ENCODE assay signal across 25 cellular contexts in genomic region chr1:175765293-175765692, GRCh38. TPM values are rescaled to one million over a fixed set of nuclear protein-coding genes. Genes with fewer than 3 reads are reported as not detected.
A peak's percentile ranks its signal among the peaks of the same experiment; 100 is the strongest.
DNase-seq lines count a peak whose midpoint lies in the region; ATAC-seq, FAIRE-seq and TF ChIP-seq lines count a peak whose summit lies in the region.
"Had no signal": no experiment of that assay in that cellular context is flagged by ENCODE, and none has a peak within 500 bp of the region (broad histone marks: within the 10 kb centered on the region; RNA-seq: fewer than 3 reads in every experiment).

No MANE protein-coding gene starts in this region.

- H2BK12ac ChIP-seq in H9 (ENCODE audit: insufficient read length, low read depth, low read length) = no peak overlapping the region

- H2BK5ac ChIP-seq in H9 (ENCODE audit: insufficient read length, low read length) = no peak overlapping the region

- H3K18ac ChIP-seq in H9 (ENCODE audit: insufficient read length, low read depth, low read length) = no peak overlapping the region

- no peak overlapping the region for H4K91ac ChIP-seq in H9 (ENCODE audit: insufficient read length, low read depth, low read length)

- no peak overlapping the region for H3T11ph ChIP-seq in H9 (ENCODE audit: low read length)

- H3K9ac ChIP-seq in H9 (ENCODE audit: extremely low read depth, insufficient read length, low read length) = no peak overlapping the region
- H3K9ac ChIP-seq: BLaER1 treated with 17β-estradiol and CSF1 and Interleukin-3, amounts not matched to agents 10 nM and 100 nM had no signal

- no peak for TF ChIP-seq CTCF in H9 (conservative IDR thresholded peaks at IDR 0.05)
- TF ChIP-seq CTCF in coronary artery (IDR thresholded peaks at IDR 0.05) = no peak

- H4K5ac ChIP-seq in H9 (ENCODE audit: insufficient read length, low read depth, low read length) = peak overlapping the region; percentile 93

- no peak overlapping the region for H3K14ac ChIP-seq in H9 (ENCODE audit: insufficient read depth, low read length)

- peak; percentile 95 for FAIRE-seq in HTR-8/SVneo (lab: Jason Lieb, UNC)
- FAIRE-seq in urothelium cell line (lab: Jason Lieb, UNC) = peak; percentile 96
- FAIRE-seq: A549, D721Med, GM12878, H54 had no signal

- H3K23ac ChIP-seq in H9 (ENCODE audit: insufficient read length, low read depth, low read length) = no peak overlapping the region

- peak overlapping the region; percentile 92 for H4K8ac ChIP-seq in H9 (replicated peaks; ENCODE audit: insufficient read length, low read depth, low read length)

- no peak overlapping the region for H3K4me3 ChIP-seq in coronary artery
- H3K4me3 ChIP-seq: A549; BLaER1 treated with 17β-estradiol and CSF1 and Interleukin-3, amounts not matched to agents 10 nM and 100 nM; GM12878; GM23338 had no signal

- no peaks in the 10 kb centered on the region for H3K36me3 Mint-ChIP-seq in H9 (ENCODE audit: insufficient read depth in 1 of 3, low read depth in 3 of 3)
- H3K36me3 Mint-ChIP-seq: CD14-positive monocyte; CD8-positive, alpha-beta memory T cell had no signal

- H2BK20ac ChIP-seq in H9 (ENCODE audit: low read depth, low read length, poor library complexity, severe bottlenecking) = no peak overlapping the region

- no peak overlapping the region for H3K56ac ChIP-seq in H9 (ENCODE audit: insufficient read length, low read depth, low read length)

- DNase-seq in H9 = no peak
- no peak for DNase-seq in HTR-8/SVneo (ENCODE audit: insufficient read length, low spot score)
- peak; percentile 9 for DNase-seq in coronary artery (ENCODE audit: low spot score)
- no peak for DNase-seq in urothelium cell line (ENCODE audit: low spot score)
- DNase-seq in NCI-H1105 treated with DMSO at 0.1 percent for 48 hours (lab: John Stamatoyannopoulos, UW) = no peak
- DNase-seq: 8988T; ACHN; AML-193; BE2C; CD4-positive, alpha-beta T cell; CD8-positive, alpha-beta memory T cell; DMS 273 treated with DMSO at 0.1 percent for 48 hours; DMS79; EL; GDM1; HCEC 1CT had no signal

- peaks cover 36% of the 10 kb centered on the region for H3K27me3 Mint-ChIP-seq in H9 (ENCODE audit: low read depth)

- no peak overlapping the region for H3K27ac Mint-ChIP-seq in H9
- H3K27ac Mint-ChIP-seq: CD14-positive monocyte; CD4-positive, alpha-beta T cell; CD8-positive, alpha-beta memory T cell; GM23338 had no signal

- H3K4me3 Mint-ChIP-seq in H9 = no peak overlapping the region
- H3K4me3 Mint-ChIP-seq: CD14-positive monocyte; CD4-positive, alpha-beta T cell; CD8-positive, alpha-beta memory T cell; GM23338 had no signal

- no peak overlapping the region for H2AFZ ChIP-seq in H9 (ENCODE audit: low read length)
- H2AFZ ChIP-seq: GM23338 had no signal

- ATAC-seq in GM21723 (IDR thresholded peaks at IDR 0.05; ENCODE audit: unreplicated experiment) = no peak
- ATAC-seq in activated CD4-positive, CD25-positive, alpha-beta regulatory T cell treated with anti-CD3 and anti-CD28 coated beads, Interleukin-2, amount 50 U/mL, for 24 hours = no peak
- ATAC-seq: A549, GM12878, GM23338 had no signal

- H2AK5ac ChIP-seq in H9 (ENCODE audit: insufficient read length, low read length) = no peak overlapping the region

- H3K27ac ChIP-seq in H9 (ENCODE audit: insufficient read length, low read depth, low read length) (no peak overlapping the region), coronary artery (no peak overlapping the region)
- H3K27ac ChIP-seq: A549; BLaER1 treated with 17β-estradiol and CSF1 and Interleukin-3, amounts not matched to agents 10 nM and 100 nM had no signal

- H3K27me3 ChIP-seq in H9 (ENCODE audit: insufficient read depth, low read length) = no peaks in the 10 kb centered on the region
- H3K27me3 ChIP-seq: BE2C; BLaER1 treated with 17β-estradiol and CSF1 and Interleukin-3, amounts not matched to agents 10 nM and 100 nM had no signal

- H2BK120ac ChIP-seq in H9 (ENCODE audit: low read depth, low read length, poor library complexity, severe bottlenecking) = no peak overlapping the region

- no peaks in the 10 kb centered on the region for H3K79me1 ChIP-seq in H9 (ENCODE audit: insufficient read depth, low read depth, low read length, poor library complexity, severe bottlenecking)

- H3K9me3 Mint-ChIP-seq in H9 = no peaks in the 10 kb centered on the region
- H3K9me3 Mint-ChIP-seq: CD4-positive, alpha-beta T cell; GM23338 had no signal

- no peaks in the 10 kb centered on the region for H3K9me3 ChIP-seq in H9 (ENCODE audit: control insufficient read depth, low read depth, low read length)
- H3K9me3 ChIP-seq: A549; BE2C; BLaER1 treated with 17β-estradiol and CSF1 and Interleukin-3, amounts not matched to agents 10 nM and 100 nM had no signal

- H3K79me2 ChIP-seq in H9 (ENCODE audit: insufficient read depth, low read length) = no peaks in the 10 kb centered on the region

- no peak overlapping the region for H3K4me2 ChIP-seq in H9 (ENCODE audit: insufficient read depth, insufficient read length, low read length)
- H3K4me2 ChIP-seq: A549; BLaER1 treated with 17β-estradiol and CSF1 and Interleukin-3, amounts not matched to agents 10 nM and 100 nM; GM23338 had no signal

- H2BK15ac ChIP-seq in H9 (ENCODE audit: low read depth, low read length) = no peak overlapping the region

- H3K4ac ChIP-seq in H9 (ENCODE audit: low read depth, low read length) = no peak overlapping the region

- 86% methylated on average over 1 of the region's 2 CpGs for WGBS in H9 (ENCODE audit: extremely low coverage, insufficient read length, low lambda C conversion rate)

- H3K4me1 Mint-ChIP-seq in H9 = peaks cover 5 to 8% of the 10 kb centered on the region in 2 experiments
- H3K4me1 Mint-ChIP-seq: CD14-positive monocyte; CD8-positive, alpha-beta memory T cell had no signal

- peaks cover 4% of the 10 kb centered on the region for H4K20me1 ChIP-seq in H9 (ENCODE audit: control insufficient read depth, insufficient read depth, insufficient read length)
- H4K20me1 ChIP-seq: BLaER1 treated with 17β-estradiol and CSF1 and Interleukin-3, amounts not matched to agents 10 nM and 100 nM had no signal

- no peaks in the 10 kb centered on the region for H3K23me2 ChIP-seq in H9 (ENCODE audit: insufficient read length, low read depth, low read length, poor library complexity, severe bottlenecking)

- H3K4me1 ChIP-seq in H9 (ENCODE audit: insufficient read depth, low read length) = no peaks in the 10 kb centered on the region
- H3K4me1 ChIP-seq: A549; BE2C; BLaER1 treated with 17β-estradiol and CSF1 and Interleukin-3, amounts not matched to agents 10 nM and 100 nM had no signal

RNA-seq across cellular contexts. Expression of gene TNR, which starts 21.9 kb away (rescaled TPM):
- total RNA-seq in H9 (2021) = 0.02 TPM in 1 of 2 replicates, not detected in the other
- total RNA-seq: CD4-positive, alpha-beta T cell; CD8-positive, alpha-beta memory T cell; GM23338 had no signal
